ENCODE assay signal across 1 cellular context in genomic region chr21:42414553-42414927, GRCh38.
TF ChIP-seq lines count a peak whose summit lies in the region.

No MANE protein-coding gene starts in this region.

TF ChIP-seq in GM23338, 12 proteins besides CTCF, POLR2A, EP300 and RAD21:
- TF ChIP-seq REST (IDR thresholded peaks at IDR 0.05; ENCODE audit: unreplicated experiment) (no peak), JUNB (IDR thresholded peaks at IDR 0.05; ENCODE audit: unreplicated experiment) (no peak), ZNF114 (CRISPR knock-in tag; IDR thresholded peaks at IDR 0.05) (no peak), EZH2 (IDR thresholded peaks at IDR 0.05; ENCODE audit: low read depth, unreplicated experiment) (no peak), ZNF331 (CRISPR knock-in tag; IDR thresholded peaks at IDR 0.05; ENCODE audit: low read depth) (no peak), POLR2AphosphoS5 (IDR thresholded peaks at IDR 0.05; ENCODE audit: low read depth) (no peak), CREB1 (CRISPR knock-in tag; IDR thresholded peaks at IDR 0.05; ENCODE audit: low read depth) (no peak), NANOG (IDR thresholded peaks at IDR 0.05; ENCODE audit: borderline replicate concordance) (no peak), EZH2phosphoT487 (IDR thresholded peaks at IDR 0.05; ENCODE audit: unreplicated experiment) (no peak), STAT1 (IDR thresholded peaks at IDR 0.05; ENCODE audit: unreplicated experiment) (no peak)
- TF ChIP-seq, protein P1, sequence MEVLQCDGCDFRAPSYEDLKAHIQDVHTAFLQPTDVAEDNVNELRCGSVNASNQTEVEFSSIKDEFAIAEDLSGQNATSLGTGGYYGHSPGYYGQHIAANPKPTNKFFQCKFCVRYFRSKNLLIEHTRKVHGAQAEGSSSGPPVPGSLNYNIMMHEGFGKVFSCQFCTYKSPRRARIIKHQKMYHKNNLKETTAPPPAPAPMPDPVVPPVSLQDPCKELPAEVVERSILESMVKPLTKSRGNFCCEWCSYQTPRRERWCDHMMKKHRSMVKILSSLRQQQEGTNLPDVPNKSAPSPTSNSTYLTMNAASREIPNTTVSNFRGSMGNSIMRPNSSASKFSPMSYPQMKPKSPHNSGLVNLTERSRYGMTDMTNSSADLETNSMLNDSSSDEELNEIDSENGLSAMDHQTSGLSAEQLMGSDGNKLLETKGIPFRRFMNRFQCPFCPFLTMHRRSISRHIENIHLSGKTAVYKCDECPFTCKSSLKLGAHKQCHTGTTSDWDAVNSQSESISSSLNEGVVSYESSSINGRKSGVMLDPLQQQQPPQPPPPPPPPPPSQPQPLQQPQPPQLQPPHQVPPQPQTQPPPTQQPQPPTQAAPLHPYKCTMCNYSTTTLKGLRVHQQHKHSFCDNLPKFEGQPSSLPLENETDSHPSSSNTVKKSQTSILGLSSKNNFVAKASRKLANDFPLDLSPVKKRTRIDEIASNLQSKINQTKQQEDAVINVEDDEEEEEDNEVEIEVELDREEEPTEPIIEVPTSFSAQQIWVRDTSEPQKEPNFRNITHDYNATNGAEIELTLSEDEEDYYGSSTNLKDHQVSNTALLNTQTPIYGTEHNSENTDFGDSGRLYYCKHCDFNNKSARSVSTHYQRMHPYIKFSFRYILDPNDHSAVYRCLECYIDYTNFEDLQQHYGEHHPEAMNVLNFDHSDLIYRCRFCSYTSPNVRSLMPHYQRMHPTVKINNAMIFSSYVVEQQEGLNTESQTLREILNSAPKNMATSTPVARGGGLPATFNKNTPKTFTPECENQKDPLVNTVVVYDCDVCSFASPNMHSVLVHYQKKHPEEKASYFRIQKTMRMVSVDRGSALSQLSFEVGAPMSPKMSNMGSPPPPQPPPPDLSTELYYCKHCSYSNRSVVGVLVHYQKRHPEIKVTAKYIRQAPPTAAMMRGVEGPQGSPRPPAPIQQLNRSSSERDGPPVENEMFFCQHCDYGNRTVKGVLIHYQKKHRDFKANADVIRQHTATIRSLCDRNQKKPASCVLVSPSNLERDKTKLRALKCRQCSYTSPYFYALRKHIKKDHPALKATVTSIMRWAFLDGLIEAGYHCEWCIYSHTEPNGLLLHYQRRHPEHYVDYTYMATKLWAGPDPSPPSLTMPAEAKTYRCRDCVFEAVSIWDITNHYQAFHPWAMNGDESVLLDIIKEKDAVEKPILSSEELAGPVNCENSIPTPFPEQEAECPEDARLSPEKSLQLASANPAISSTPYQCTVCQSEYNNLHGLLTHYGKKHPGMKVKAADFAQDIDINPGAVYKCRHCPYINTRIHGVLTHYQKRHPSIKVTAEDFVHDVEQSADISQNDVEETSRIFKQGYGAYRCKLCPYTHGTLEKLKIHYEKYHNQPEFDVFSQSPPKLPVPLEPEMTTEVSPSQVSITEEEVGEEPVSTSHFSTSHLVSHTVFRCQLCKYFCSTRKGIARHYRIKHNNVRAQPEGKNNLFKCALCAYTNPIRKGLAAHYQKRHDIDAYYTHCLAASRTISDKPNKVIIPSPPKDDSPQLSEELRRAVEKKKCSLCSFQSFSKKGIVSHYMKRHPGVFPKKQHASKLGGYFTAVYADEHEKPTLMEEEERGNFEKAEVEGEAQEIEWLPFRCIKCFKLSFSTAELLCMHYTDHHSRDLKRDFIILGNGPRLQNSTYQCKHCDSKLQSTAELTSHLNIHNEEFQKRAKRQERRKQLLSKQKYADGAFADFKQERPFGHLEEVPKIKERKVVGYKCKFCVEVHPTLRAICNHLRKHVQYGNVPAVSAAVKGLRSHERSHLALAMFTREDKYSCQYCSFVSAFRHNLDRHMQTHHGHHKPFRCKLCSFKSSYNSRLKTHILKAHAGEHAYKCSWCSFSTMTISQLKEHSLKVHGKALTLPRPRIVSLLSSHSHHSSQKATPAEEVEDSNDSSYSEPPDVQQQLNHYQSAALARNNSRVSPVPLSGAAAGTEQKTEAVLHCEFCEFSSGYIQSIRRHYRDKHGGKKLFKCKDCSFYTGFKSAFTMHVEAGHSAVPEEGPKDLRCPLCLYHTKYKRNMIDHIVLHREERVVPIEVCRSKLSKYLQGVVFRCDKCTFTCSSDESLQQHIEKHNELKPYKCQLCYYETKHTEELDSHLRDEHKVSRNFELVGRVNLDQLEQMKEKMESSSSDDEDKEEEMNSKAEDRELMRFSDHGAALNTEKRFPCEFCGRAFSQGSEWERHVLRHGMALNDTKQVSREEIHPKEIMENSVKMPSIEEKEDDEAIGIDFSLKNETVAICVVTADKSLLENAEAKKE (CRISPR knock-in tag; IDR thresholded peaks at IDR 0.05): no peak
- TF ChIP-seq, protein P2, sequence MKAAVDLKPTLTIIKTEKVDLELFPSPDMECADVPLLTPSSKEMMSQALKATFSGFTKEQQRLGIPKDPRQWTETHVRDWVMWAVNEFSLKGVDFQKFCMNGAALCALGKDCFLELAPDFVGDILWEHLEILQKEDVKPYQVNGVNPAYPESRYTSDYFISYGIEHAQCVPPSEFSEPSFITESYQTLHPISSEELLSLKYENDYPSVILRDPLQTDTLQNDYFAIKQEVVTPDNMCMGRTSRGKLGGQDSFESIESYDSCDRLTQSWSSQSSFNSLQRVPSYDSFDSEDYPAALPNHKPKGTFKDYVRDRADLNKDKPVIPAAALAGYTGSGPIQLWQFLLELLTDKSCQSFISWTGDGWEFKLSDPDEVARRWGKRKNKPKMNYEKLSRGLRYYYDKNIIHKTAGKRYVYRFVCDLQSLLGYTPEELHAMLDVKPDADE (IDR thresholded peaks at IDR 0.05): no peak
